Comparison of ENCODE assay signal across 21 cellular contexts in the genomic region with DNA sequence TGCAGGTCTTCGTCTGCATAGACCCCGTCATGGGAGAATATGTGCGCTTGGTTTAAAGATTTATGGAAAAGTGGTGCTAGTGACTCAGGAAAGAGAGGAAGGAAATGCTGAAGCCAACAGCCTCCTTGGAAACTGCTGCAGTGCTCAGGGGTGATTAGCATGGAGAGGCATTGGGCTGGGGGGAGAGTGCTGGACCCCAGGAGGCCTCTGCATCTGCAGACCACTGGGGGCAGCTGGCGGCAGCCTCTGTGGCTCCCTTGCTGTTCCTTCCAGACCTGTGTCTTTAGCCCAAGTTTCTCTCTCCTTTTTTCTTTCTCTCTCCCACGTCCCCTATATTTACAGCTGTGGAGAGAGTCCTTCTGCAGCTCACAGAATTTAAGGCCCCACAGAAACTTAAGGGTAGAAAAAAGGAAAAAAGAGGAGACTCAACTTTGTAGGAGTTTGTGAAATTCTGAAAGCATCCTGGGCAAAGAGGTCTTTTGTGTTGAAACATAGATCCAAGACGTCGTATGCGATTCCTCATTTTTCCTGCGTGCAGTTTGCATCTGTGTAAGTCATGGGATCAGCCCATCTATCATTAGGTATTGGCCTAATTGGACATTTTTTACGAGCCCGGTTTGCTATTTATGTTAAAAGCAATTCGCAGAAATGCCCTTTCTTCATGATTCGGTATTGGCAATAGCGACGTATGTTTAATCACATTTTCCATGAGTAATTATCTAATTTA.
DNase-seq lines count a peak whose midpoint lies in the region; FAIRE-seq and TF ChIP-seq lines count a peak whose summit lies in the region.
"Had no signal": no experiment of that assay in that cellular context is flagged by ENCODE, and none has a peak within 500 bp of the region (broad histone marks: within the 10 kb centered on the region; RNA-seq: fewer than 3 reads in every experiment).

No MANE protein-coding gene starts in this region.

- no peak overlapping the region for H3K4me3 Mint-ChIP-seq in endothelial cell (ENCODE audit: unreplicated experiment)
- H3K4me3 Mint-ChIP-seq in activated naive CD4-positive, alpha-beta T cell treated with anti-CD3 and anti-CD28 coated beads, Interleukin-2, amount 10 ng/mL, durations not matched to agents 7 days and 5 days = no peak overlapping the region
- H3K4me3 Mint-ChIP-seq: activated T-helper 1 cell treated with anti-CD3 and anti-CD28 coated beads, Interleukin-12 subunit alpha, Interleukin-12 subunit beta, Interleukin-2, Interleukin-4 antibody, amounts not matched to agents 30 ng/mL and 10 ng/mL and 1 ng/mL, durations not matched to agents 14 hours and 24 hours and 36 hours; CD8-positive, alpha-beta memory T cell; stimulated activated naive CD8-positive, alpha-beta T cell treated with anti-CD3 and anti-CD28 coated beads, Interleukin-15, Interleukin-2, amounts not matched to agents 100 ng/mL and 50 ng/mL, for 24 hours had no signal

- no peaks in the 10 kb centered on the region for H3K9me3 Mint-ChIP-seq in endothelial cell (ENCODE audit: unreplicated experiment)
- H3K9me3 Mint-ChIP-seq in activated naive CD4-positive, alpha-beta T cell treated with anti-CD3 and anti-CD28 coated beads, Interleukin-2, amount 10 ng/mL, durations not matched to agents 7 days and 5 days = peaks cover 3% of the 10 kb centered on the region
- H3K9me3 Mint-ChIP-seq: activated naive CD4-positive, alpha-beta T cell treated with anti-CD3 and anti-CD28 coated beads, Interleukin-2, amount 50 U/mL, for 72 hours; activated T-helper 1 cell treated with anti-CD3 and anti-CD28 coated beads, Interleukin-12 subunit alpha, Interleukin-12 subunit beta, Interleukin-2, Interleukin-4 antibody, amounts not matched to agents 30 ng/mL and 10 ng/mL and 1 ng/mL, durations not matched to agents 14 hours and 24 hours and 36 hours; stimulated activated naive CD8-positive, alpha-beta T cell treated with anti-CD3 and anti-CD28 coated beads, Interleukin-15, Interleukin-2, amounts not matched to agents 100 ng/mL and 50 ng/mL, for 24 hours had no signal

- H3K27me3 Mint-ChIP-seq in endothelial cell (ENCODE audit: unreplicated experiment) = peaks cover 4% of the 10 kb centered on the region
- H3K27me3 Mint-ChIP-seq in activated naive CD4-positive, alpha-beta T cell treated with anti-CD3 and anti-CD28 coated beads, Interleukin-2, amount 10 ng/mL, durations not matched to agents 7 days and 5 days = peaks cover 42% of the 10 kb centered on the region

- peaks cover 7% of the 10 kb centered on the region for H3K4me1 Mint-ChIP-seq in endothelial cell (ENCODE audit: unreplicated experiment)
- H3K4me1 Mint-ChIP-seq in activated naive CD4-positive, alpha-beta T cell treated with anti-CD3 and anti-CD28 coated beads, Interleukin-2, amount 10 ng/mL, durations not matched to agents 7 days and 5 days = no peaks in the 10 kb centered on the region
- H3K4me1 Mint-ChIP-seq: CD8-positive, alpha-beta memory T cell had no signal

- H3K36me3 Mint-ChIP-seq in endothelial cell (ENCODE audit: low read depth, unreplicated experiment) = no peaks in the 10 kb centered on the region
- H3K36me3 Mint-ChIP-seq in activated naive CD4-positive, alpha-beta T cell treated with anti-CD3 and anti-CD28 coated beads, Interleukin-2, amount 10 ng/mL, durations not matched to agents 7 days and 5 days = no peaks in the 10 kb centered on the region
- H3K36me3 Mint-ChIP-seq: activated naive CD4-positive, alpha-beta T cell treated with anti-CD3 and anti-CD28 coated beads, Interleukin-2, amount 50 U/mL, for 72 hours; CD8-positive, alpha-beta memory T cell had no signal

- no peak overlapping the region for H3K27ac Mint-ChIP-seq in endothelial cell (ENCODE audit: unreplicated experiment)
- no peak overlapping the region for H3K27ac Mint-ChIP-seq in activated naive CD4-positive, alpha-beta T cell treated with anti-CD3 and anti-CD28 coated beads, Interleukin-2, amount 10 ng/mL, durations not matched to agents 7 days and 5 days
- H3K27ac Mint-ChIP-seq: activated naive CD4-positive, alpha-beta T cell treated with anti-CD3 and anti-CD28 coated beads, Interleukin-2, amount 50 U/mL, for 72 hours; activated T-helper 1 cell treated with anti-CD3 and anti-CD28 coated beads, Interleukin-12 subunit alpha, Interleukin-12 subunit beta, Interleukin-2, Interleukin-4 antibody, amounts not matched to agents 30 ng/mL and 10 ng/mL and 1 ng/mL, durations not matched to agents 14 hours and 24 hours and 36 hours; stimulated activated naive CD8-positive, alpha-beta T cell treated with anti-CD3 and anti-CD28 coated beads, Interleukin-15, Interleukin-2, amounts not matched to agents 100 ng/mL and 50 ng/mL, for 24 hours had no signal

- TF ChIP-seq CTCF in endothelial cell (IDR thresholded peaks at IDR 0.05; ENCODE audit: unreplicated experiment) (no peak), GM10248 (IDR thresholded peaks at IDR 0.05; ENCODE audit: control extremely low read depth, extremely low read depth, low read depth, missing control alignments) (no peak)

- FAIRE-seq in frontal cortex (lab: Jason Lieb, UNC) = no peak
- FAIRE-seq: astrocyte had no signal

- CTCF ChIA-PET in activated naive CD4-positive, alpha-beta T cell treated with anti-CD3 and anti-CD28 coated beads, Interleukin-2, amount 10 ng/mL, durations not matched to agents 7 days and 5 days (lab: Charles Lee) = no interaction called here
- CTCF ChIA-PET in GM10248 (lab: Yijun Ruan, JAX) = interaction anchor here (1.8 kb wide), 1 partner anchor 17 kb away, joined by 3 read pairs; no protein-coding TSS in a partner anchor

- DNase-seq in NCI-H82 (lab: John Stamatoyannopoulos, UW) (peak; percentile 39), NCI-H82 treated with DMSO at 0.1 percent for 48 hours (lab: John Stamatoyannopoulos, UW; ENCODE audit: unreplicated experiment) (no peak), endothelial cell (ENCODE audit: low spot score) (peak; percentile 31), iPS-NIHi7 (ENCODE audit: extremely low spot score) (peak; percentile 77), NCI-H1436 (lab: John Stamatoyannopoulos, UW) (no peak), frontal cortex (ENCODE audit: low spot score in 2 of 2) (no peak), GM10248 (ENCODE audit: extremely low spot score) (no peak)
- no peak for DNase-seq in activated naive CD4-positive, alpha-beta T cell treated with anti-CD3 and anti-CD28 coated beads, Interleukin-2, amount 10 ng/mL, durations not matched to agents 7 days and 5 days
- DNase-seq: CD8-positive, alpha-beta memory T cell; DMS53; lower lobe of right lung; NCI-H187 treated with DMSO at 0.1 percent for 48 hours; NCI-H2227 treated with DMSO at 0.1 percent for 48 hours; NCI-H774; OCI-M1; tibial artery; WERI-Rb-1 had no signal

- POLR2A ChIA-PET in GM10248 (lab: Yijun Ruan, JAX) = no interaction called here

Comparison
In these comparisons a context has a peak if more than half of its experiments do, and no peak if none do; other contexts are left out.
1. DNase-seq: peak in NCI-H82 (single experiment), endothelial cell (single experiment) and iPS-NIHi7 (single experiment); none in NCI-H82 treated with DMSO at 0.1 percent for 48 hours (single experiment), NCI-H1436 (single experiment), frontal cortex (0 of 2), activated naive CD4-positive, alpha-beta T cell treated with anti-CD3 and anti-CD28 coated beads, Interleukin-2, amount 10 ng/mL, durations not matched to agents 7 days and 5 days (single experiment) and GM10248 (single experiment).